In genomic region chr21:24223625-24224024, GRCh38 we compare ENCODE assay signal across 22 cellular contexts.
"Had no signal": no experiment of that assay in that cellular context is flagged by ENCODE, and none has a peak within 500 bp of the region (broad histone marks: within the 10 kb centered on the region; RNA-seq: fewer than 3 reads in every experiment).

No MANE protein-coding gene starts in this region.

- H3K9me3 ChIP-seq: neutrophil, sigmoid colon, testis, upper lobe of left lung had no signal

- H3K4me1 Mint-ChIP-seq: activated CD4-positive, alpha-beta T cell treated with anti-CD3 and anti-CD28 coated beads, Interleukin-2, amount 10 ng/mL, durations not matched to agents 7 days and 5 days; natural killer cell had no signal

- H3K4me3 Mint-ChIP-seq: activated CD4-positive, alpha-beta T cell treated with anti-CD3 and anti-CD28 coated beads, Interleukin-2, amount 10 ng/mL, durations not matched to agents 7 days and 5 days; activated naive CD8-positive, alpha-beta T cell; dendritic cell treated with granulocyte-macrophage colony-stimulating factor and Interleukin-4, amounts not matched to agents 40 ng/mL and 50 ng/mL, for 4 days; effector memory CD8-positive, alpha-beta T cell; natural killer cell had no signal

- DNase-seq: activated CD4-positive, alpha-beta T cell treated with anti-CD3 and anti-CD28 coated beads, Interleukin-2, amount 10 ng/mL, durations not matched to agents 7 days and 5 days; activated CD4-positive, CD25-positive, alpha-beta regulatory T cell; activated CD8-positive, alpha-beta memory T cell treated with anti-CD3 and anti-CD28 coated beads for 24 hours; activated gamma-delta T cell treated with Interleukin-2 at 50 U/mL for 16 hours; brain microvascular endothelial cell; effector memory CD8-positive, alpha-beta T cell; erythroblast; hypothalamus; kidney glomerular epithelial cell; left ventricle myocardium superior; mesenchymal stem cell; natural killer cell; sigmoid colon; spleen; stomach; T-helper 9 cell; testis; upper lobe of left lung had no signal

- H3K4me1 ChIP-seq: parathyroid adenoma, sigmoid colon, spleen, stomach, testis, upper lobe of left lung had no signal

- H3K36me3 Mint-ChIP-seq: activated naive CD8-positive, alpha-beta T cell; natural killer cell had no signal

- H3K27ac Mint-ChIP-seq: activated CD4-positive, alpha-beta T cell treated with anti-CD3 and anti-CD28 coated beads, Interleukin-2, amount 10 ng/mL, durations not matched to agents 7 days and 5 days; activated naive CD8-positive, alpha-beta T cell; dendritic cell treated with granulocyte-macrophage colony-stimulating factor and Interleukin-4, amounts not matched to agents 40 ng/mL and 50 ng/mL, for 4 days; effector memory CD8-positive, alpha-beta T cell; natural killer cell had no signal

- H3K9me3 Mint-ChIP-seq: activated CD4-positive, alpha-beta T cell treated with anti-CD3 and anti-CD28 coated beads, Interleukin-2, amount 10 ng/mL, durations not matched to agents 7 days and 5 days had no signal

- H3K27me3 Mint-ChIP-seq: activated CD4-positive, alpha-beta T cell treated with anti-CD3 and anti-CD28 coated beads, Interleukin-2, amount 10 ng/mL, durations not matched to agents 7 days and 5 days; activated naive CD8-positive, alpha-beta T cell; dendritic cell treated with granulocyte-macrophage colony-stimulating factor and Interleukin-4, amounts not matched to agents 40 ng/mL and 50 ng/mL, for 4 days; effector memory CD8-positive, alpha-beta T cell had no signal

- H3K4me3 ChIP-seq: sigmoid colon, spleen, stomach, testis, upper lobe of left lung had no signal

- H3K36me3 ChIP-seq: brain microvascular endothelial cell, neutrophil, sigmoid colon, spleen, stomach, upper lobe of left lung had no signal

- ATAC-seq: effector memory CD8-positive, alpha-beta T cell; left ventricle myocardium superior; natural killer cell had no signal

- H3K27me3 ChIP-seq: brain microvascular endothelial cell, neutrophil, sigmoid colon, spleen, stomach, testis, upper lobe of left lung had no signal

- H3K9ac ChIP-seq: parathyroid adenoma had no signal
